Comparison of ENCODE assay signal across 33 cellular contexts in the genomic region with DNA sequence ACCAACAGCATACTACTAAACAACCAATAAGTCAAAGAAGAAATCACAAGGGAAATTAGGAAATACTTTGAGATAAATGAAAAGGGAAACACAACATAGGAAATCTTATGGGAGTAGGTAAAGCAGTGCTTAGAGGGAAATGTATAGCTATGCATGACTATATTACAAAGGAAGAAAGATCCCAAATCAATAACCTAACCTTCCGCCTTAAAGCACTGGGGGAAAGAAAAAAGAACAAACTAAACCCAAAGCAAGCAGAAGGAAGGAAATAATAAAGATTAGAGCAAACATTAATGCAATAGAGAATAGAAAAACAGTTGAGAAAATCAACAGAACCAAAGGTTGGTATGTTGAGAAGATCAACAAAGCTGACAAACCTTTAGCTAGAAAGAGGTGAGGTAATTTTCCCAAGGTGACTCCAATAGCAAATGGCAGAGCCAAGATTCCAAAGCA.
"Had no signal": no experiment of that assay in that cellular context is flagged by ENCODE, and none has a peak within 500 bp of the region (broad histone marks: within the 10 kb centered on the region; RNA-seq: fewer than 3 reads in every experiment).

No MANE protein-coding gene starts in this region.

- H3K9ac ChIP-seq: KMS-11 had no signal

- H3K27ac ChIP-seq: brain microvascular endothelial cell, KMS-11, SJCRH30 had no signal

- H3K27me3 Mint-ChIP-seq: activated CD4-positive, alpha-beta T cell treated with anti-CD3 and anti-CD28 coated beads, Interleukin-2, amount 10 ng/mL, durations not matched to agents 24 days and 14 days; activated CD8-positive, alpha-beta T cell treated with anti-CD3 and anti-CD28 coated beads for 36 hours; activated naive CD8-positive, alpha-beta T cell treated with anti-CD3 and anti-CD28 coated beads for 36 hours had no signal

- H3K9me3 ChIP-seq: SJCRH30 had no signal

- H3K4me3 Mint-ChIP-seq: activated CD4-positive, alpha-beta T cell treated with anti-CD3 and anti-CD28 coated beads, Interleukin-2, amount 10 ng/mL, durations not matched to agents 24 days and 14 days; activated CD8-positive, alpha-beta T cell treated with anti-CD3 and anti-CD28 coated beads for 36 hours; activated naive CD8-positive, alpha-beta T cell treated with anti-CD3 and anti-CD28 coated beads for 36 hours; activated T-cell treated with anti-CD3 and anti-CD28 coated beads, Interleukin-2, amount 50 U/mL, for 72 hours; activated T-helper 17 cell treated with anti-CD3 and anti-CD28 coated beads, Interleukin-2, amount 50 U/mL, for 72 hours had no signal

- H3K9me3 Mint-ChIP-seq: activated CD4-positive, alpha-beta T cell treated with anti-CD3 and anti-CD28 coated beads, Interleukin-2, amount 10 ng/mL, durations not matched to agents 24 days and 14 days had no signal

- DNase-seq: activated CD4-positive, alpha-beta T cell treated with anti-CD3 and anti-CD28 coated beads, Interleukin-2, amount 10 ng/mL, durations not matched to agents 24 days and 14 days; activated CD4-positive, alpha-beta T cell treated with anti-CD3 and anti-CD28 coated beads, Interleukin-2, amount 50 U/mL, for 4 hours; activated CD8-positive, alpha-beta T cell treated with anti-CD3 and anti-CD28 coated beads for 36 hours; activated effector memory CD4-positive, alpha-beta T cell treated with anti-CD3 and anti-CD28 coated beads, Interleukin-2, amount 50 U/mL, for 16 hours; activated naive CD4-positive, alpha-beta T cell; activated naive CD4-positive, alpha-beta T cell treated with anti-CD3 and anti-CD28 coated beads, Interleukin-2, amount 50 U/mL, for 16 hours; activated naive CD8-positive, alpha-beta T cell treated with anti-CD3 and anti-CD28 coated beads for 36 hours; activated T-cell treated with anti-CD3 and anti-CD28 coated beads, Interleukin-2, amount 50 U/mL, for 1 hour; activated T-cell treated with anti-CD3 and anti-CD28 coated beads, Interleukin-2, amount 50 U/mL, for 72 hours; amniotic stem cell; aorta; brain microvascular endothelial cell; central memory CD4-positive, alpha-beta T cell; MM.1S; NCI-H1092 treated with DMSO at 0.1 percent for 48 hours; NCI-H1417; NCI-H146; NCI-H187; NCI-H2029 treated with DMSO at 0.1 percent for 48 hours; NCI-H2107; NCI-H2171; NCI-H524; NCI-H69; NCI-H82; SHP77; SW 1271; T-helper 1 cell; T-helper 2 cell; T-helper 9 cell had no signal

- H3K4me3 ChIP-seq: SJCRH30 had no signal

- H3K4me2 ChIP-seq: KMS-11 had no signal

- ATAC-seq: activated CD8-positive, alpha-beta T cell treated with anti-CD3 and anti-CD28 coated beads for 36 hours; activated T-cell treated with anti-CD3 and anti-CD28 coated beads, Interleukin-2, amount 50 U/mL, for 72 hours; activated T-helper 17 cell treated with anti-CD3 and anti-CD28 coated beads, Interleukin-2, amount 50 U/mL, for 72 hours; Panc1 had no signal

- H3K27me3 ChIP-seq: brain microvascular endothelial cell, SJCRH30 had no signal

- H3K36me3 ChIP-seq: SJCRH30 had no signal

- H3K4me1 Mint-ChIP-seq: activated CD4-positive, alpha-beta T cell treated with anti-CD3 and anti-CD28 coated beads, Interleukin-2, amount 10 ng/mL, durations not matched to agents 24 days and 14 days; activated T-helper 17 cell treated with anti-CD3 and anti-CD28 coated beads, Interleukin-2, amount 50 U/mL, for 72 hours had no signal

- H3K27ac Mint-ChIP-seq: activated CD4-positive, alpha-beta T cell treated with anti-CD3 and anti-CD28 coated beads, Interleukin-2, amount 10 ng/mL, durations not matched to agents 24 days and 14 days; activated CD8-positive, alpha-beta T cell treated with anti-CD3 and anti-CD28 coated beads for 36 hours; activated naive CD8-positive, alpha-beta T cell treated with anti-CD3 and anti-CD28 coated beads for 36 hours; activated T-cell treated with anti-CD3 and anti-CD28 coated beads, Interleukin-2, amount 50 U/mL, for 72 hours; activated T-helper 17 cell treated with anti-CD3 and anti-CD28 coated beads, Interleukin-2, amount 50 U/mL, for 72 hours had no signal
